Comparison of ENCODE assay signal across 14 cellular contexts in the genomic region with DNA sequence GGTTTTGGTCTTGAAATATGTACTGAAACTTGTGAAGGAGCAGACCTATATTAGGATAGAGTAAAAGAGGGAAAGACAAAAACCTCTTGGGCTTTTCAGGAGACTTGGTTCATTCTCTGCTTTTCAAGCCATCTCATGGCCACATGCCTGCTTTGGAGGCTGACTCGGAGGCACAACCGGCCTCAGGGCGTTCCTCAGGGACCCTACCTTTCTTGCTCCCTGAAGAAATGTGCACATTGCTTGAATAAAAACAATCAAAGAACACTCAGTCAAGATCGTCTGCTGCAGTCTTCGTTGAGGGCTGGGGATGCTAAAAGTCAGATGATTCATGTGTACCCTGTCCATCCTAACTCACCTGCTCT. TPM values are rescaled to one million over a fixed set of nuclear protein-coding genes. Genes with fewer than 3 reads are reported as not detected.
DNase-seq lines count a peak whose midpoint lies in the region; ATAC-seq, FAIRE-seq and TF ChIP-seq lines count a peak whose summit lies in the region.
"Had no signal": no experiment of that assay in that cellular context is flagged by ENCODE, and none has a peak within 500 bp of the region (broad histone marks: within the 10 kb centered on the region; RNA-seq: fewer than 3 reads in every experiment).

No MANE protein-coding gene starts in this region.

- H3K9me3 ChIP-seq in Panc1 (ENCODE audit: control insufficient read depth, insufficient read depth, low read depth, low read length) (no peaks in the 10 kb centered on the region), H1 (ENCODE audit: insufficient read depth in 2 of 2, low read depth in 1 of 2, low read length in 1 of 2) (peaks cover 0 to 7% of the 10 kb centered on the region in 2 experiments; a peak in 1 of 4 replicates)
- H3K9me3 ChIP-seq: ascending aorta, left ventricle myocardium inferior, right atrium auricular region, uterus had no signal

- no peak for TF ChIP-seq RAD21 in H1 (IDR thresholded peaks at IDR 0.05 in 1 of 2, conservative IDR thresholded peaks at IDR 0.05 in 1 of 2; ENCODE audit: low read depth in 2 of 2, low read length in 2 of 2)

- H3K36me3 ChIP-seq in Panc1 (ENCODE audit: control insufficient read depth, insufficient read depth, low read length) (no peaks in the 10 kb centered on the region), H1 (ENCODE audit: control insufficient read depth in 2 of 4, insufficient read depth in 4 of 4, low read length in 3 of 4) (no peaks in the 10 kb centered on the region)
- H3K36me3 ChIP-seq: ascending aorta, left ventricle myocardium inferior, right atrium auricular region, uterus had no signal

- no peak for TF ChIP-seq POLR2A in GM12891 (IDR thresholded peaks at IDR 0.05; ENCODE audit: low read depth, low read length)
- no peak for TF ChIP-seq POLR2A in H1 (IDR thresholded peaks at IDR 0.05; ENCODE audit: control extremely low read depth in 1 of 2, low read depth in 2 of 2, low read length in 2 of 2)

- no peak for ATAC-seq in Panc1
- no peak for ATAC-seq in stimulated activated memory B cell treated with anti-CD40 and anti-IgM and Interleukin-4, amounts not matched to agents 10 μg/mL and 1 μg/mL and 100 μg/mL, for 72 hours

- peak overlapping the region; percentile 38; the same call in 1 of the 2 replicates for H2BK15ac ChIP-seq in H1 (ENCODE audit: low read length)

- no peaks in the 10 kb centered on the region for H3K23me2 ChIP-seq in H1 (ENCODE audit: low read depth, low read length)

- no TSS peak for BruUV-seq in Panc1 (replicated peaks; lab: Mats Ljungman, UMichigan)

- no peak overlapping the region for H3K27ac Mint-ChIP-seq in stimulated activated memory B cell treated with anti-CD40 and anti-IgM and Interleukin-4, amounts not matched to agents 10 μg/mL and 1 μg/mL and 100 μg/mL, for 72 hours
- no peak overlapping the region for H3K27ac Mint-ChIP-seq in mesothelial cell of epicardium
- H3K27ac Mint-ChIP-seq: stimulated activated naive B cell treated with anti-CD40 and anti-IgM and Interleukin-4, amounts not matched to agents 10 μg/mL and 1 μg/mL and 100 μg/mL, for 72 hours had no signal

- no peaks in the 10 kb centered on the region for H3K79me2 ChIP-seq in H1 (ENCODE audit: control insufficient read depth in 1 of 2, insufficient read depth in 2 of 2, low read length in 2 of 2)

- no peak overlapping the region for H3K23ac ChIP-seq in H1 (ENCODE audit: insufficient read length)

- peaks cover 14% of the 10 kb centered on the region for H3K4me1 Mint-ChIP-seq in stimulated activated memory B cell treated with anti-CD40 and anti-IgM and Interleukin-4, amounts not matched to agents 10 μg/mL and 1 μg/mL and 100 μg/mL, for 72 hours
- H3K4me1 Mint-ChIP-seq in mesothelial cell of epicardium, result peaks cover 5% of the 10 kb centered on the region

- H3K4me3 ChIP-seq in Panc1 (ENCODE audit: low read depth in 2 of 2, low read length in 2 of 2) (no peak overlapping the region), H1 (ENCODE audit: extremely low read depth in 1 of 4, insufficient read depth in 2 of 4, low read depth in 3 of 4, low read length in 4 of 4) (no peak overlapping the region), dorsolateral prefrontal cortex (no peak overlapping the region)
- H3K4me3 ChIP-seq: left ventricle myocardium inferior, right atrium auricular region, uterus had no signal

- TF ChIP-seq EP300 in H1 (IDR thresholded peaks at IDR 0.05; ENCODE audit: borderline replicate concordance in 1 of 2, low read depth in 2 of 2, low read length in 2 of 2), result no peak

- H3K79me1 ChIP-seq in H1 (ENCODE audit: low read depth, low read length), result no peaks in the 10 kb centered on the region

- no peak overlapping the region for H3K56ac ChIP-seq in H1 (replicated peaks; ENCODE audit: insufficient read length, low read depth, low read length)

- no peak overlapping the region for H3K27ac ChIP-seq in C4-2B
- no peak overlapping the region for H3K27ac ChIP-seq in Panc1 (ENCODE audit: low read length)
- H3K27ac ChIP-seq in H1 (ENCODE audit: low read depth, low read length), result no peak overlapping the region
- no peak overlapping the region for H3K27ac ChIP-seq in dorsolateral prefrontal cortex
- H3K27ac ChIP-seq: ascending aorta, left ventricle myocardium inferior, right atrium auricular region, uterus had no signal

- no peak overlapping the region for H3K9ac ChIP-seq in H1 (replicated peaks in 1 of 4; ENCODE audit: extremely low read depth in 1 of 4, low read depth in 3 of 4, low read length in 3 of 4)

- no peak overlapping the region for H4K5ac ChIP-seq in H1 (ENCODE audit: insufficient read length, low read depth, low read length)

- H2BK12ac ChIP-seq in H1 (ENCODE audit: low read depth, low read length), result no peak overlapping the region

- no peak overlapping the region for H2BK5ac ChIP-seq in H1 (ENCODE audit: low read depth, low read length)

- intact Hi-C loops in Panc1 (cut with micrococcal nuclease; ENCODE audit: unreplicated experiment) (loop anchor here (2.0 to 5.0 kb wide), 2 partner anchors 47 to 285 kb away; no protein-coding TSS in a partner anchor), dorsolateral prefrontal cortex (cut with DNase I) (loop anchor here (2.0 kb wide), 2 partner anchors 47 to 287 kb away; no protein-coding TSS in a partner anchor)

- peaks cover 5% of the 10 kb centered on the region; the same call in 1 of the 2 replicates for H3K4me1 ChIP-seq in Panc1 (ENCODE audit: control insufficient read depth, insufficient read depth, low read length)
- H3K4me1 ChIP-seq in H1 (replicated peaks in 1 of 4; ENCODE audit: control insufficient read depth in 3 of 4, insufficient read depth in 4 of 4, low read length in 3 of 4), result peaks cover 0 to 3% (median 0%) of the 10 kb centered on the region in 4 experiments; a peak in 1 of 7 replicates
- H3K4me1 ChIP-seq: ascending aorta, right atrium auricular region, uterus had no signal

- H4K20me1 ChIP-seq in H1 (replicated peaks in 1 of 2; ENCODE audit: control insufficient read depth in 1 of 2, insufficient read depth in 2 of 2, low read length in 2 of 2), result no peaks in the 10 kb centered on the region

- H3K27me3 ChIP-seq in Panc1 (ENCODE audit: control insufficient read depth, insufficient read depth, low read length) (no peaks in the 10 kb centered on the region), H1 (replicated peaks in 1 of 4; ENCODE audit: control insufficient read depth in 3 of 4, extremely low read depth in 1 of 4, insufficient read depth in 3 of 4, low read length in 3 of 4) (peaks cover 0 to 5% (median 4%) of the 10 kb centered on the region in 4 experiments; a peak in 4 of 7 replicates), dorsolateral prefrontal cortex (no peaks in the 10 kb centered on the region)
- H3K27me3 ChIP-seq: ascending aorta, right atrium auricular region, uterus had no signal

- no peak overlapping the region for H4K91ac ChIP-seq in H1 (replicated peaks; ENCODE audit: insufficient read length, low read length)

- H2AK5ac ChIP-seq in H1 (ENCODE audit: low read depth, low read length), result no peak overlapping the region

- no peak overlapping the region for H3K4ac ChIP-seq in H1 (replicated peaks; ENCODE audit: insufficient read length, low read depth, low read length)

- peak; percentile 9 for FAIRE-seq in GM12891 (lab: Jason Lieb, UNC)
- no peak for FAIRE-seq in H1 (lab: Jason Lieb, UNC)

- no peak overlapping the region for H3K18ac ChIP-seq in H1 (ENCODE audit: extremely low read depth, low read length)

- in situ Hi-C loops in Panc1 (cut with HindIII; ENCODE audit: low pct_unique_long_range_greater_than_20kb, low sequenced_read_pairs), result no loop called here

- no peaks in the 10 kb centered on the region for H3K27me3 Mint-ChIP-seq in stimulated activated memory B cell treated with anti-CD40 and anti-IgM and Interleukin-4, amounts not matched to agents 10 μg/mL and 1 μg/mL and 100 μg/mL, for 72 hours
- peaks cover 20% of the 10 kb centered on the region for H3K27me3 Mint-ChIP-seq in mesothelial cell of epicardium (ENCODE audit: low read depth)
- H3K27me3 Mint-ChIP-seq: stimulated activated naive B cell treated with anti-CD40 and anti-IgM and Interleukin-4, amounts not matched to agents 10 μg/mL and 1 μg/mL and 100 μg/mL, for 72 hours had no signal

- H2AFZ ChIP-seq in H1 (ENCODE audit: low read length), result no peak overlapping the region

- no peak overlapping the region for H2BK120ac ChIP-seq in H1 (replicated peaks; ENCODE audit: low read depth, low read length)

- H3K4me3 Mint-ChIP-seq in stimulated activated memory B cell treated with anti-CD40 and anti-IgM and Interleukin-4, amounts not matched to agents 10 μg/mL and 1 μg/mL and 100 μg/mL, for 72 hours, result no peak overlapping the region
- H3K4me3 Mint-ChIP-seq in mesothelial cell of epicardium, result no peak overlapping the region

- POLR2A ChIA-PET in Panc1 (lab: Charles Lee) (no interaction called here), H1 (lab: Charles Lee; ENCODE audit: partially characterized antibody) (interaction anchor here (0.6 to 2.7 kb wide), 7 partner anchors 47 to 287 kb away, joined by 3 to 7 read pairs (median 3); partner anchors contain the start of genes DCTN4 and RBM22)

- H4K8ac ChIP-seq in H1 (ENCODE audit: extremely low read depth, insufficient read depth, low read length), result no peak overlapping the region

- H3K14ac ChIP-seq in H1 (ENCODE audit: insufficient read length), result no peak overlapping the region

- no peak overlapping the region for H2BK20ac ChIP-seq in H1 (ENCODE audit: low read length)

- DNase-seq in GM12891 (ENCODE audit: insufficient read length, low spot score), result no peak
- DNase-seq in Panc1 (ENCODE audit: low read depth, low spot score), result no peak
- DNase-seq in H1 (ENCODE audit: low read depth in 1 of 2, low spot score in 2 of 2), result no peak
- DNase-seq in mesothelial cell of epicardium (ENCODE audit: low spot score in 2 of 2, unreplicated experiment in 2 of 2), result no peak
- DNase-seq in dorsolateral prefrontal cortex, result no peak
- DNase-seq: left ventricle myocardium inferior had no signal

- CTCF ChIA-PET in Panc1 (lab: Charles Lee), result interaction anchor here (0.6 to 2.4 kb wide), 6 partner anchors 46 to 1254 kb away, joined by 3 to 25 read pairs (median 4); partner anchors contain the start of genes RBM22 and SMIM3
- CTCF ChIA-PET in H1 (lab: Charles Lee; ENCODE audit: partially characterized antibody), result interaction anchor here (0.6 to 4.6 kb wide), 39 partner anchors 8 to 555 kb away, joined by 3 to 88 read pairs (median 4); partner anchors contain the start of genes RBM22 and SMIM3

- WGBS in H1 (ENCODE audit: extremely low coverage in 1 of 2, insufficient coverage in 1 of 2, insufficient read length in 1 of 2, insufficient replicate concordance in 2 of 2, low coverage in 1 of 2, low lambda C conversion rate in 2 of 2, missing lambda C conversion rate in 1 of 2), 2 experiments, result 60% methylated on average over 5 of the region's 5 CpGs; no CpG with 5 or more reads in 1 of the 2 experiments

- no peaks in the 10 kb centered on the region for H3K36me3 Mint-ChIP-seq in stimulated activated memory B cell treated with anti-CD40 and anti-IgM and Interleukin-4, amounts not matched to agents 10 μg/mL and 1 μg/mL and 100 μg/mL, for 72 hours
- H3K36me3 Mint-ChIP-seq in mesothelial cell of epicardium, result no peaks in the 10 kb centered on the region

- TF ChIP-seq CTCF in C4-2B (conservative IDR thresholded peaks at IDR 0.05) (peak; percentile 62), Panc1 (IDR thresholded peaks at IDR 0.05) (peak; percentile 56), H1 (IDR thresholded peaks at IDR 0.05; ENCODE audit: control extremely low read depth in 1 of 3, insufficient read depth in 1 of 3, low read depth in 1 of 3, low read length in 3 of 3) (no peak), mesothelial cell of epicardium (IDR thresholded peaks at IDR 0.05; ENCODE audit: unreplicated experiment) (no peak), dorsolateral prefrontal cortex (IDR thresholded peaks at IDR 0.05 in 54 of 56, conservative IDR thresholded peaks at IDR 0.05 in 2 of 56; ENCODE audit: low read depth in 1 of 56, partially characterized antibody in 56 of 56) (peak in 5 of 56 donors; percentile 1 to 21 (median 1))

- peaks cover 4% of the 10 kb centered on the region for H3K9me3 Mint-ChIP-seq in stimulated activated memory B cell treated with anti-CD40 and anti-IgM and Interleukin-4, amounts not matched to agents 10 μg/mL and 1 μg/mL and 100 μg/mL, for 72 hours
- H3K9me3 Mint-ChIP-seq in mesothelial cell of epicardium, result no peaks in the 10 kb centered on the region

- no peak overlapping the region for H3K4me2 ChIP-seq in H1 (ENCODE audit: insufficient read depth in 1 of 2, low read depth in 2 of 2, low read length in 2 of 2)

RNA-seq across cellular contexts. Expression of gene IRGM, which starts 1.0 kb away (rescaled TPM):
- polyA plus RNA-seq in GM12891 (2012; ENCODE audit: low read depth, missing spikeins), result 0.67 TPM
- total RNA-seq in Panc1 (2021; ENCODE audit: unreplicated experiment), result 0.18 TPM
- not detected for polyA plus RNA-seq in Panc1 (2012; ENCODE audit: insufficient read length)
- total RNA-seq in H1 (2021; fragmentation: NEBNext Ultra II Directional; extraction: Animal tissue kit (Norgen Biotek cat#: 25700)), result not detected in 2 replicates
- polyA plus RNA-seq in H1 (2011; rRNA removed), result 0.11 TPM in 2 replicates
- 0.19 TPM for polyA plus RNA-seq in H1 (2011; cell fraction: cytosol; rRNA removed)
- polyA plus RNA-seq in H1 (2011; cell fraction: nucleus; rRNA removed), result 0.27 TPM
- 0.11 TPM in 1 of 4 replicates, not detected in the others for polyA plus RNA-seq in H1 (2012, experiment 1 of 2)
- not detected for polyA plus RNA-seq in H1 (2012, experiment 2 of 2)
- polyA plus RNA-seq in H1 (2013, experiment 1 of 2), result not detected
- polyA plus RNA-seq in H1 (2013, experiment 2 of 2), result not detected
- polyA minus RNA-seq in H1 (2011; rRNA and poly(A)+ RNA removed), result 0.32 and 0.39 TPM in 2 replicates
- polyA minus RNA-seq in H1 (2011; cell fraction: cytosol; rRNA and poly(A)+ RNA removed), result not detected
- polyA minus RNA-seq in H1 (2011; cell fraction: nucleus; rRNA and poly(A)+ RNA removed), result 1.4 TPM
- total RNA-seq in mesothelial cell of epicardium, result 0.24 to 0.79 TPM (median 0.45 TPM) in 3 replicates
- total RNA-seq in dorsolateral prefrontal cortex, result 1 to 10 TPM in 7 of 120 experiments, under 1 TPM in 26, not detected in 87; 0.25 to 2.5 (median 0.55) TPM
- total RNA-seq: ascending aorta, dermis microvascular lymphatic vessel endothelial cell, left ventricle myocardium inferior, right atrium auricular region, Right ventricle myocardium superior had no signal

RNA-seq across cellular contexts. Expression of gene ZNF300, which starts 57.5 kb away (rescaled TPM):
- polyA plus RNA-seq in GM12891 (2012; ENCODE audit: low read depth, missing spikeins), result 0.62 TPM
- 0.05 TPM for total RNA-seq in Panc1 (2021; ENCODE audit: unreplicated experiment)
- polyA plus RNA-seq in Panc1 (2012; ENCODE audit: insufficient read length), result not detected
- total RNA-seq in H1 (2021; fragmentation: NEBNext Ultra II Directional; extraction: Animal tissue kit (Norgen Biotek cat#: 25700)), result 15.2 and 15.8 TPM in 2 replicates
- 4.1 and 6.7 TPM in 2 replicates for polyA plus RNA-seq in H1 (2011; rRNA removed)
- 8.6 TPM for polyA plus RNA-seq in H1 (2011; cell fraction: cytosol; rRNA removed)
- 9.9 TPM for polyA plus RNA-seq in H1 (2011; cell fraction: nucleus; rRNA removed)
- 8.0 to 14.9 TPM (median 10.2 TPM) in 4 replicates for polyA plus RNA-seq in H1 (2012, experiment 1 of 2)
- 1.0 TPM for polyA plus RNA-seq in H1 (2012, experiment 2 of 2)
- polyA plus RNA-seq in H1 (2013, experiment 1 of 2), result 13.0 TPM
- 12.4 TPM for polyA plus RNA-seq in H1 (2013, experiment 2 of 2)
- 7.6 and 10.4 TPM in 2 replicates for polyA minus RNA-seq in H1 (2011; rRNA and poly(A)+ RNA removed)
- polyA minus RNA-seq in H1 (2011; cell fraction: cytosol; rRNA and poly(A)+ RNA removed), result 5.2 TPM
- polyA minus RNA-seq in H1 (2011; cell fraction: nucleus; rRNA and poly(A)+ RNA removed), result 20.6 TPM
- 14.0 to 15.6 TPM (median 14.6 TPM) in 3 replicates for total RNA-seq in mesothelial cell of epicardium
- 1 to 10 TPM in 118 of 120 experiments, under 1 TPM in 2; 0.96 to 7.3 (median 2.6) TPM for total RNA-seq in dorsolateral prefrontal cortex

Comparison
In these comparisons a context has a peak if more than half of its experiments do, and no peak if none do; other contexts are left out.
1. CTCF ChIP-seq: peak in C4-2B (single experiment) and Panc1 (single experiment); none in H1 (0 of 3) and mesothelial cell of epicardium (single experiment).